ENCODE assay signal across 8 cellular contexts in the genomic region with DNA sequence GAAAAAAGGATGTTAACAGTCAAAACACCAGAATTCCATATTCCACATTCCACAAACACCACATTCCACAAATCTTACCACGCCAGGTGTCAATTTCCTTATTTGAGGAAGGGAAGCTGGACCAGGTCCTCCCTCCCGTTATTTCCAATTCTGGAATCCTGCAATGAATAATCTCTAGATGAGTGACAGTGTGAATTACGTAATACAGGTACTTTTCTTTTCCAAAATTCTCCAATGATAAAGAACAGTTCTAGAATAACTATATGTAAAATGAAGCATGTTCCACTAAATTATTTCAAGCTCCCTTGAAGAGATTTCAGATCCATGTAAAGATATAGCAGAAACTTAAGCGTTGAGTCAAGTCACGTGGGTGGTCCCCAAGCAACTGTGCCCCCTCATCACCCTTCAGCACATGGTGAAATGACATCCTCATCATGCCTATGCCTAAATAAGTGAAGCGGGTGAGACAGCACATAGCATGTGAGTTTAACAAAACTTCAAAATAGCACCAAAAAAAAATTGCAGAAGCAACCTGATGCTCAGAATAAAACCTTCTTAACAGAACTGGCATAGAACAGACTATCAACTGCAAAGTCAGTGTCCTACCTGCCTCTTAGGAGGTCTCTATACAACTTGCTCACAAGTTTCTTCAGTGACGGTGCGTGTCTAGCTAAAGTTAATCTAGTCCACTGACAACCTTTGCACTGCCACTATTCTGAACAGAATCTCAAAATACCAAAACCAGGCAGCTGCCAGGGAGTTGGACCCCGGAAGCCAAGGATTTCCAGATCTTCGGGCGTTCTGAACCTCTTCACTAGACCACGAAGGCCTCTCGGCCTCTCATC. TPM values are rescaled to one million over a fixed set of nuclear protein-coding genes. Genes with fewer than 3 reads are reported as not detected.
A peak's percentile ranks its signal among the peaks of the same experiment; 100 is the strongest.
DNase-seq lines count a peak whose midpoint lies in the region; ATAC-seq, FAIRE-seq and TF ChIP-seq lines count a peak whose summit lies in the region.

No MANE protein-coding gene starts in this region.

- TF ChIP-seq POLR2A in GM12891 (IDR thresholded peaks at IDR 0.05; ENCODE audit: low read depth, low read length): no peak
- TF ChIP-seq POLR2A in Peyer's patch (IDR thresholded peaks at IDR 0.05): no peak

- peak overlapping the region; percentile 85 to 98 (median 91) for H3K4me3 ChIP-seq in Peyer's patch
- peak overlapping the region; percentile 75 for H3K4me3 ChIP-seq in ectodermal cell (ENCODE audit: insufficient read depth, low read depth, low read length)
- peak overlapping the region; percentile 90 for H3K4me3 ChIP-seq in mucosa of descending colon

- 30 to 42% methylated on average over 11 to 13 of the region's 13 CpGs for WGBS in ectodermal cell, 2 experiments

- H3K27ac ChIP-seq in Peyer's patch (peak overlapping the region; percentile 75 to 87 (median 80)), ectodermal cell (ENCODE audit: insufficient read depth, low read depth, low read length, poor library complexity, severe bottlenecking) (no peak overlapping the region)

- intact Hi-C loops in mucosa of descending colon (cut with DNase I, micrococcal nuclease): no loop called here

- TF ChIP-seq CTCF in Peyer's patch (IDR thresholded peaks at IDR 0.05) (no peak), mucosa of descending colon (IDR thresholded peaks at IDR 0.05) (no peak)

- ATAC-seq in HG02642 (IDR thresholded peaks at IDR 0.05; ENCODE audit: poor library complexity, unreplicated experiment) (peak; percentile 15), mucosa of descending colon (peak; percentile 32), HG03097 (IDR thresholded peaks at IDR 0.05; ENCODE audit: low FRiP score, unreplicated experiment) (no peak), HG03108 (IDR thresholded peaks at IDR 0.05; ENCODE audit: unreplicated experiment) (no peak)

- DNase-seq in GM12891 (ENCODE audit: insufficient read length, low spot score) (peak; percentile 15), Peyer's patch (no peak), mucosa of descending colon (no peak), NCI-H1930 (lab: John Stamatoyannopoulos, UW) (no peak)

- H3K27me3 ChIP-seq in Peyer's patch: no peaks in the 10 kb centered on the region
- H3K27me3 ChIP-seq in ectodermal cell (ENCODE audit: control insufficient read depth, insufficient read depth, low read length, poor library complexity, severe bottlenecking): no peaks in the 10 kb centered on the region

- peaks cover 0 to 28% (median 0%) of the 10 kb centered on the region in 3 donors for H3K36me3 ChIP-seq in Peyer's patch
- peaks cover 14% of the 10 kb centered on the region for H3K36me3 ChIP-seq in ectodermal cell (ENCODE audit: control insufficient read depth, insufficient read depth, low read length)
- H3K36me3 ChIP-seq in mucosa of descending colon (ENCODE audit: low read depth): no peaks in the 10 kb centered on the region

- H3K4me1 ChIP-seq in Peyer's patch (peaks cover 0 to 15% (median 2%) of the 10 kb centered on the region in 4 donors), ectodermal cell (ENCODE audit: control insufficient read depth, insufficient read depth, low read length) (peaks cover 12% of the 10 kb centered on the region), mucosa of descending colon (ENCODE audit: low read depth) (peaks cover 12% of the 10 kb centered on the region)

- no peak for FAIRE-seq in GM12891 (lab: Jason Lieb, UNC)

- no peaks in the 10 kb centered on the region for H3K9me3 ChIP-seq in Peyer's patch
- no peaks in the 10 kb centered on the region for H3K9me3 ChIP-seq in ectodermal cell (ENCODE audit: control insufficient read depth, low read length)
- H3K9me3 ChIP-seq in mucosa of descending colon: no peaks in the 10 kb centered on the region

TF ChIP-seq in GM12891, 5 proteins besides CTCF, POLR2A, EP300 and RAD21:
- no peak for TF ChIP-seq POLR2AphosphoS5 (IDR thresholded peaks at IDR 0.05; ENCODE audit: low read depth, low read length)
- no peak for TF ChIP-seq SPI1 (IDR thresholded peaks at IDR 0.05; ENCODE audit: low read depth, low read length)
- TF ChIP-seq POU2F2 (IDR thresholded peaks at IDR 0.05; ENCODE audit: low read depth, low read length): no peak
- TF ChIP-seq PAX5 (IDR thresholded peaks at IDR 0.05; ENCODE audit: insufficient read depth, low read length, severe bottlenecking): no peak
- TF ChIP-seq TAF1 (IDR thresholded peaks at IDR 0.05; ENCODE audit: low read depth, low read length): no peak

RNA-seq across cellular contexts. Expression of gene NFRKB, which starts 0.9 kb away (rescaled TPM):
- polyA plus RNA-seq in GM12891 (2012; ENCODE audit: low read depth, missing spikeins): 9.8 TPM
- total RNA-seq in Peyer's patch (10 to 100 TPM; 46.9 to 54.8 (median 49.2) TPM), mucosa of descending colon (10 to 100 TPM; 19.5 to 27.0 (median 23.7) TPM)
- polyA plus RNA-seq in ectodermal cell (2013, experiment 1 of 4): 50.4 TPM
- polyA plus RNA-seq in ectodermal cell (2013, experiment 2 of 4): 53.7 TPM
- 37.0 TPM for polyA plus RNA-seq in ectodermal cell (2013, experiment 3 of 4)
- 41.3 TPM for polyA plus RNA-seq in ectodermal cell (2013, experiment 4 of 4)

Comparison
In these comparisons a context has a peak if more than half of its experiments do, and no peak if none do; other contexts are left out.
1. ATAC-seq: peak in HG02642 (single experiment) and mucosa of descending colon (single experiment); none in HG03097 (single experiment) and HG03108 (single experiment).
2. Peak in every context shown above with its lines, with median percentiles within 50 percentile points of each other: H3K4me3 ChIP-seq.